20 cellular contexts compared by ENCODE assay signal in genomic region chr17:12726131-12726530, GRCh38.
"Had no signal": no experiment of that assay in that cellular context is flagged by ENCODE, and none has a peak within 500 bp of the region (broad histone marks: within the 10 kb centered on the region; RNA-seq: fewer than 3 reads in every experiment).

No MANE protein-coding gene starts in this region.

- H3K4me3 Mint-ChIP-seq: activated naive CD4-positive, alpha-beta T cell treated with anti-CD3 and anti-CD28 coated beads, Interleukin-2, amount 50 U/mL, for 24 hours; naive B cell; neural crest cell; stimulated activated memory B cell treated with anti-CD40 and anti-IgM and Interleukin-4, amounts not matched to agents 10 μg/mL and 1 μg/mL and 100 μg/mL, for 72 hours had no signal

- DNase-seq: activated CD4-positive, alpha-beta T cell treated with anti-CD3 and anti-CD28 coated beads for 1 hour; activated CD4-positive, alpha-beta T cell treated with anti-CD3 and anti-CD28 coated beads, Interleukin-2, amount 50 U/mL, for 48 hours; activated gamma-delta T cell; adrenal gland; foreskin fibroblast; glutamatergic neuron; hippocampal formation; left colon; naive B cell; psoas muscle; spleen; stimulated activated CD4-positive, alpha-beta T cell treated with anti-CD3 and anti-CD28 coated beads, Interleukin-4, amount 100 ng/mL, for 4 hours; SW 1271; T-helper 2 cell; WERI-Rb-1 had no signal

- H3K27me3 Mint-ChIP-seq: activated naive CD4-positive, alpha-beta T cell treated with anti-CD3 and anti-CD28 coated beads, Interleukin-2, amount 50 U/mL, for 24 hours; stimulated activated memory B cell treated with anti-CD40 and anti-IgM and Interleukin-4, amounts not matched to agents 10 μg/mL and 1 μg/mL and 100 μg/mL, for 72 hours had no signal

- H3K36me3 ChIP-seq: adrenal gland, spleen, WERI-Rb-1 had no signal

- H3K36me3 Mint-ChIP-seq: activated naive CD4-positive, alpha-beta T cell treated with anti-CD3 and anti-CD28 coated beads, Interleukin-2, amount 50 U/mL, for 24 hours; naive B cell; stimulated activated memory B cell treated with anti-CD40 and anti-IgM and Interleukin-4, amounts not matched to agents 10 μg/mL and 1 μg/mL and 100 μg/mL, for 72 hours had no signal

- H3K4me3 ChIP-seq: adrenal gland, psoas muscle, spleen, thoracic aorta had no signal

- H3K9me3 Mint-ChIP-seq: activated naive CD4-positive, alpha-beta T cell treated with anti-CD3 and anti-CD28 coated beads, Interleukin-2, amount 50 U/mL, for 24 hours; stimulated activated memory B cell treated with anti-CD40 and anti-IgM and Interleukin-4, amounts not matched to agents 10 μg/mL and 1 μg/mL and 100 μg/mL, for 72 hours had no signal

- H3K9me3 ChIP-seq: adrenal gland, psoas muscle, spleen, thoracic aorta had no signal

- H3K27ac Mint-ChIP-seq: activated naive CD4-positive, alpha-beta T cell treated with anti-CD3 and anti-CD28 coated beads, Interleukin-2, amount 50 U/mL, for 24 hours; naive B cell; stimulated activated memory B cell treated with anti-CD40 and anti-IgM and Interleukin-4, amounts not matched to agents 10 μg/mL and 1 μg/mL and 100 μg/mL, for 72 hours had no signal

- ATAC-seq: left colon; psoas muscle; sciatic nerve; stimulated activated memory B cell treated with anti-CD40 and anti-IgM and Interleukin-4, amounts not matched to agents 10 μg/mL and 1 μg/mL and 100 μg/mL, for 72 hours had no signal

- H3K27me3 ChIP-seq: adrenal gland, spleen had no signal

- H3K27ac ChIP-seq: adrenal gland, psoas muscle, spleen, WERI-Rb-1 had no signal

- H3K4me1 Mint-ChIP-seq: activated naive CD4-positive, alpha-beta T cell treated with anti-CD3 and anti-CD28 coated beads, Interleukin-2, amount 50 U/mL, for 24 hours; naive B cell; neural crest cell; stimulated activated memory B cell treated with anti-CD40 and anti-IgM and Interleukin-4, amounts not matched to agents 10 μg/mL and 1 μg/mL and 100 μg/mL, for 72 hours had no signal

- H3K4me1 ChIP-seq: adrenal gland, psoas muscle, spleen had no signal
